ENCODE assay signal across 9 cellular contexts in the genomic region with DNA sequence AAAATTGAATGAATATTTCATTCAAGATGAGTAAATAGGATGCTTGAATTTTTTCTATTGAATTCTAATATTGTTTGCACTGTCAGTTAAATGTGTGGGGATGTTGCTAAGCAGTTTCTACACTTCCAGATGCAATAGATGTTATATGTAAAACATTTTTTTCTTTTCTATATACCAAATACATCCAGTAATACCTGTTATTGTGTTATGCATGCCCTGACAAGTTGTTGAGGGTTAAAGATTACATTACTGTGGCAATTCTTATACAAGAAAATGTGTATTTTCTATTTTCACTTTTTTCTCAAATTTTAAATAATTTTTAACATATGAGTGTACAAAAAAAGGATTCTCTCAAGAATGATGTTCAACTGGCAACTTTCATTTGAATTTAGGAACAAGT.
"Had no signal": no experiment of that assay in that cellular context is flagged by ENCODE, and none has a peak within 500 bp of the region (broad histone marks: within the 10 kb centered on the region; RNA-seq: fewer than 3 reads in every experiment).

No MANE protein-coding gene starts in this region.

- H3K9me3 ChIP-seq: HAP-1 had no signal

- H3K27me3 Mint-ChIP-seq: IgD-negative memory B cell had no signal

- ATAC-seq: HCT116, HepG2 had no signal

- DNase-seq: GM23248, GOT3, H7, HFFc6 had no signal

- H3K9ac ChIP-seq: GM23248 had no signal

- H3K36me3 ChIP-seq: HAP-1 had no signal

- H3K4me3 ChIP-seq: GM23248, HAP-1 had no signal

- H3K4me1 Mint-ChIP-seq: IgD-negative memory B cell had no signal

- H3K4me1 ChIP-seq: HAP-1 had no signal

- H3K27ac ChIP-seq: GM23248, HL-60 had no signal

- H3K36me3 Mint-ChIP-seq: IgD-negative memory B cell had no signal

- H3K27ac Mint-ChIP-seq: HFFc6, IgD-negative memory B cell had no signal

- H2AFZ ChIP-seq: GM23248 had no signal

- FAIRE-seq: HepG2 had no signal

- H3K4me3 Mint-ChIP-seq: HFFc6, IgD-negative memory B cell had no signal
